1 cellular context compared by ENCODE assay signal in genomic region chr1:15350551-15351200, GRCh38.
TF ChIP-seq lines count a peak whose summit lies in the region.

No MANE protein-coding gene starts in this region.

TF ChIP-seq in HEK293, 187 proteins besides CTCF, POLR2A, EP300 and RAD21 (continued from another document):
- TF ChIP-seq ZNF398 (tag by site-specific recombination; IDR thresholded peaks at IDR 0.05) (no peak), ZNF433 (tag by site-specific recombination; IDR thresholded peaks at IDR 0.05; ENCODE audit: low read depth) (no peak), ZNF274 (IDR thresholded peaks at IDR 0.05; ENCODE audit: low read length) (no peak), ZNF274 (tag by site-specific recombination; IDR thresholded peaks at IDR 0.05; ENCODE audit: borderline replicate concordance) (no peak), KLF1 (tag by site-specific recombination; IDR thresholded peaks at IDR 0.05) (0 out of 2 replicates have a peak, but pooled peaks have one; percentile 21), ZBTB1 (tag by site-specific recombination; IDR thresholded peaks at IDR 0.05) (no peak), ZXDB (tag by site-specific recombination; IDR thresholded peaks at IDR 0.05) (no peak), ZNF148 (tag by site-specific recombination; IDR thresholded peaks at IDR 0.05; ENCODE audit: borderline replicate concordance) (no peak), BCL11B (tag by site-specific recombination; IDR thresholded peaks at IDR 0.05; ENCODE audit: low read depth) (no peak), PBX3 (CRISPR knock-in tag; IDR thresholded peaks at IDR 0.05) (no peak), YY2 (tag by site-specific recombination; IDR thresholded peaks at IDR 0.05) (no peak), ZFHX2 (tag by site-specific recombination; conservative IDR thresholded peaks at IDR 0.05) (peak; percentile 40; the same call in 1 of the 2 replicates), HOXC10 (CRISPR knock-in tag; IDR thresholded peaks at IDR 0.05) (no peak), ZNF48 (tag by site-specific recombination; IDR thresholded peaks at IDR 0.05) (no peak), ZNF335 (tag by site-specific recombination; conservative IDR thresholded peaks at IDR 0.05) (no peak), KLF16 (tag by site-specific recombination; IDR thresholded peaks at IDR 0.05) (no peak), HIC1 (tag by site-specific recombination; IDR thresholded peaks at IDR 0.05) (0 out of 2 replicates have a peak, but pooled peaks have one; percentile 35), ZNF248 (tag by site-specific recombination; IDR thresholded peaks at IDR 0.05) (no peak), EGR2 (tag by site-specific recombination; IDR thresholded peaks at IDR 0.05; ENCODE audit: low read depth) (peak; percentile 65), ZNF544 (tag by site-specific recombination; IDR thresholded peaks at IDR 0.05) (no peak), ZNF311 (tag by site-specific recombination; IDR thresholded peaks at IDR 0.05; ENCODE audit: borderline replicate concordance) (no peak), ZNF112 (tag by site-specific recombination; IDR thresholded peaks at IDR 0.05) (no peak), PATZ1 (tag by site-specific recombination; IDR thresholded peaks at IDR 0.05) (no peak), GLIS2 (tag by site-specific recombination; IDR thresholded peaks at IDR 0.05) (no peak), ZBTB48 (tag by site-specific recombination; IDR thresholded peaks at IDR 0.05) (no peak), ZNF239 (tag by site-specific recombination; IDR thresholded peaks at IDR 0.05) (no peak), ZNF704 (tag by site-specific recombination; IDR thresholded peaks at IDR 0.05) (no peak)
